1 cellular context compared by ENCODE assay signal in the genomic region with DNA sequence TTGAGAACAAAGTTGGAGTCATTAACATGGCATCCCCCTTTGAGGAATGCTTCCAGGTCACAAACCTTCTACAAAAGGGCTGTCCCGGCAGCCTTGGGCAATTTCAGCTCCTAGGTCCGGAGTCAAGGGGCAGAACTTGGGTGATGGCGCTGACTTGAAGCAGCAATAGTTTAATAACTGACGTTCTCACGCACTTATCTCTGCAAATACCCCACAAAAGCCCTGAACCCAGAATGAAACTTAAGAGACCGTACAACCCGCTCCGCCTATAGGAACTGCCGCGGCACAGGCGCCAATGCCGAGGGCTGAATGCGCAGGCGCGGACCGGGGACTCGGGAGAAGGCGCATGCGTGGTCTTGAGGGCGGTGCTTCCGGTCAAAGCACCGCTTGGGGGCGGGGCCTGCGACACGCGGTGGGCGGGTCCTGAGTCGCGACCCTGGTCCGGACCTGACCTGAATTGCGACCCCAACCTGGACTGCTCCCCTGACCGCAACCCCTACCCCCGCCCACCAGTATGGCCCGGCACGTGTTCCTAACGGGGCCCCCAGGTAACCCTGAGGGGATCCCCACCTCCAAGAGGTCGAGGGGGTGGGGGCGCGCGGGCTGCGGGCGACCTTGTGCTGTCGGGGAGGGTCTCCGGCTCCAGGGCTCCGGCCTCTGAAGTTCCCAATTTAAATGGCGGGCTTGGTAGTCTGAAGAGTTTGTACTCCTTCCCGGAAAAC.
TF ChIP-seq lines count a peak whose summit lies in the region.

A gene with protein sequence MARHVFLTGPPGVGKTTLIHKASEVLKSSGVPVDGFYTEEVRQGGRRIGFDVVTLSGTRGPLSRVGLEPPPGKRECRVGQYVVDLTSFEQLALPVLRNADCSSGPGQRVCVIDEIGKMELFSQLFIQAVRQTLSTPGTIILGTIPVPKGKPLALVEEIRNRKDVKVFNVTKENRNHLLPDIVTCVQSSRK (plus strand): TSS at position 415 of the 722 bp plus-strand sequence. CDS start 100 bp downstream, at position 515.

TF ChIP-seq in HepG2, 621 proteins besides CTCF, POLR2A, EP300 and RAD21 (continued from another document and continues in another):
- TF ChIP-seq, protein P1, sequence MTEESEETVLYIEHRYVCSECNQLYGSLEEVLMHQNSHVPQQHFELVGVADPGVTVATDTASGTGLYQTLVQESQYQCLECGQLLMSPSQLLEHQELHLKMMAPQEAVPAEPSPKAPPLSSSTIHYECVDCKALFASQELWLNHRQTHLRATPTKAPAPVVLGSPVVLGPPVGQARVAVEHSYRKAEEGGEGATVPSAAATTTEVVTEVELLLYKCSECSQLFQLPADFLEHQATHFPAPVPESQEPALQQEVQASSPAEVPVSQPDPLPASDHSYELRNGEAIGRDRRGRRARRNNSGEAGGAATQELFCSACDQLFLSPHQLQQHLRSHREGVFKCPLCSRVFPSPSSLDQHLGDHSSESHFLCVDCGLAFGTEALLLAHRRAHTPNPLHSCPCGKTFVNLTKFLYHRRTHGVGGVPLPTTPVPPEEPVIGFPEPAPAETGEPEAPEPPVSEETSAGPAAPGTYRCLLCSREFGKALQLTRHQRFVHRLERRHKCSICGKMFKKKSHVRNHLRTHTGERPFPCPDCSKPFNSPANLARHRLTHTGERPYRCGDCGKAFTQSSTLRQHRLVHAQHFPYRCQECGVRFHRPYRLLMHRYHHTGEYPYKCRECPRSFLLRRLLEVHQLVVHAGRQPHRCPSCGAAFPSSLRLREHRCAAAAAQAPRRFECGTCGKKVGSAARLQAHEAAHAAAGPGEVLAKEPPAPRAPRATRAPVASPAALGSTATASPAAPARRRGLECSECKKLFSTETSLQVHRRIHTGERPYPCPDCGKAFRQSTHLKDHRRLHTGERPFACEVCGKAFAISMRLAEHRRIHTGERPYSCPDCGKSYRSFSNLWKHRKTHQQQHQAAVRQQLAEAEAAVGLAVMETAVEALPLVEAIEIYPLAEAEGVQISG (CRISPR knock-in tag; IDR thresholded peaks at IDR 0.05) = peak; percentile 27
- no peak for TF ChIP-seq KDM5B (CRISPR knock-in tag; IDR thresholded peaks at IDR 0.05; ENCODE audit: borderline replicate concordance)
- TF ChIP-seq SP5 (CRISPR knock-in tag; IDR thresholded peaks at IDR 0.05; ENCODE audit: borderline replicate concordance, low read depth) = peak; percentile 28; the same call in 1 of the 2 replicates
- TF ChIP-seq TBL1XR1 (IDR thresholded peaks at IDR 0.05; ENCODE audit: borderline replicate concordance, low read length, partially characterized antibody) = no peak
- TF ChIP-seq SP1 (IDR thresholded peaks at IDR 0.05) = no peak
- peak; percentile 81 for TF ChIP-seq SP1 (CRISPR knock-in tag; IDR thresholded peaks at IDR 0.05)
- TF ChIP-seq THAP11 (CRISPR knock-in tag; IDR thresholded peaks at IDR 0.05) = peak; percentile 60
- TF ChIP-seq SRY (CRISPR knock-in tag; IDR thresholded peaks at IDR 0.05) = 0 out of 2 replicates have a peak, but pooled peaks have one; percentile 20
- TF ChIP-seq SPEN (CRISPR knock-in tag; IDR thresholded peaks at IDR 0.05; ENCODE audit: low read depth) = peak; percentile 29; the same call in 1 of the 2 replicates
- TF ChIP-seq ZBTB7A (CRISPR knock-in tag; IDR thresholded peaks at IDR 0.05) = peak; percentile 73
- TF ChIP-seq, protein P2, sequence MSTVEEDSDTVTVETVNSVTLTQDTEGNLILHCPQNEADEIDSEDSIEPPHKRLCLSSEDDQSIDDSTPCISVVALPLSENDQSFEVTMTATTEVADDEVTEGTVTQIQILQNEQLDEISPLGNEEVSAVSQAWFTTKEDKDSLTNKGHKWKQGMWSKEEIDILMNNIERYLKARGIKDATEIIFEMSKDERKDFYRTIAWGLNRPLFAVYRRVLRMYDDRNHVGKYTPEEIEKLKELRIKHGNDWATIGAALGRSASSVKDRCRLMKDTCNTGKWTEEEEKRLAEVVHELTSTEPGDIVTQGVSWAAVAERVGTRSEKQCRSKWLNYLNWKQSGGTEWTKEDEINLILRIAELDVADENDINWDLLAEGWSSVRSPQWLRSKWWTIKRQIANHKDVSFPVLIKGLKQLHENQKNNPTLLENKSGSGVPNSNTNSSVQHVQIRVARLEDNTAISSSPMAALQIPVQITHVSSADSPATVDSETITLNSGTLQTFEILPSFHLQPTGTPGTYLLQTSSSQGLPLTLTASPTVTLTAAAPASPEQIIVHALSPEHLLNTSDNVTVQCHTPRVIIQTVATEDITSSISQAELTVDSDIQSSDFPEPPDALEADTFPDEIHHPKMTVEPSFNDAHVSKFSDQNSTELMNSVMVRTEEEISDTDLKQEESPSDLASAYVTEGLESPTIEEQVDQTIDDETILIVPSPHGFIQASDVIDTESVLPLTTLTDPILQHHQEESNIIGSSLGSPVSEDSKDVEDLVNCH (CRISPR knock-in tag; IDR thresholded peaks at IDR 0.05) = no peak
- no peak for TF ChIP-seq PAX8 (CRISPR knock-in tag; IDR thresholded peaks at IDR 0.05; ENCODE audit: borderline replicate concordance)
- TF ChIP-seq ZNF790 (CRISPR knock-in tag; IDR thresholded peaks at IDR 0.05; ENCODE audit: borderline replicate concordance) = 0 out of 2 replicates have a peak, but pooled peaks have one; percentile 52
- TF ChIP-seq, protein P3, sequence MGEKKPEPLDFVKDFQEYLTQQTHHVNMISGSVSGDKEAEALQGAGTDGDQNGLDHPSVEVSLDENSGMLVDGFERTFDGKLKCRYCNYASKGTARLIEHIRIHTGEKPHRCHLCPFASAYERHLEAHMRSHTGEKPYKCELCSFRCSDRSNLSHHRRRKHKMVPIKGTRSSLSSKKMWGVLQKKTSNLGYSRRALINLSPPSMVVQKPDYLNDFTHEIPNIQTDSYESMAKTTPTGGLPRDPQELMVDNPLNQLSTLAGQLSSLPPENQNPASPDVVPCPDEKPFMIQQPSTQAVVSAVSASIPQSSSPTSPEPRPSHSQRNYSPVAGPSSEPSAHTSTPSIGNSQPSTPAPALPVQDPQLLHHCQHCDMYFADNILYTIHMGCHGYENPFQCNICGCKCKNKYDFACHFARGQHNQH (CRISPR knock-in tag; IDR thresholded peaks at IDR 0.05) = 0 out of 2 replicates have a peak, but pooled peaks have one; percentile 16
- no peak for TF ChIP-seq SIN3A (IDR thresholded peaks at IDR 0.05; ENCODE audit: borderline replicate concordance, low read depth, low read length)
- TF ChIP-seq, protein P4, sequence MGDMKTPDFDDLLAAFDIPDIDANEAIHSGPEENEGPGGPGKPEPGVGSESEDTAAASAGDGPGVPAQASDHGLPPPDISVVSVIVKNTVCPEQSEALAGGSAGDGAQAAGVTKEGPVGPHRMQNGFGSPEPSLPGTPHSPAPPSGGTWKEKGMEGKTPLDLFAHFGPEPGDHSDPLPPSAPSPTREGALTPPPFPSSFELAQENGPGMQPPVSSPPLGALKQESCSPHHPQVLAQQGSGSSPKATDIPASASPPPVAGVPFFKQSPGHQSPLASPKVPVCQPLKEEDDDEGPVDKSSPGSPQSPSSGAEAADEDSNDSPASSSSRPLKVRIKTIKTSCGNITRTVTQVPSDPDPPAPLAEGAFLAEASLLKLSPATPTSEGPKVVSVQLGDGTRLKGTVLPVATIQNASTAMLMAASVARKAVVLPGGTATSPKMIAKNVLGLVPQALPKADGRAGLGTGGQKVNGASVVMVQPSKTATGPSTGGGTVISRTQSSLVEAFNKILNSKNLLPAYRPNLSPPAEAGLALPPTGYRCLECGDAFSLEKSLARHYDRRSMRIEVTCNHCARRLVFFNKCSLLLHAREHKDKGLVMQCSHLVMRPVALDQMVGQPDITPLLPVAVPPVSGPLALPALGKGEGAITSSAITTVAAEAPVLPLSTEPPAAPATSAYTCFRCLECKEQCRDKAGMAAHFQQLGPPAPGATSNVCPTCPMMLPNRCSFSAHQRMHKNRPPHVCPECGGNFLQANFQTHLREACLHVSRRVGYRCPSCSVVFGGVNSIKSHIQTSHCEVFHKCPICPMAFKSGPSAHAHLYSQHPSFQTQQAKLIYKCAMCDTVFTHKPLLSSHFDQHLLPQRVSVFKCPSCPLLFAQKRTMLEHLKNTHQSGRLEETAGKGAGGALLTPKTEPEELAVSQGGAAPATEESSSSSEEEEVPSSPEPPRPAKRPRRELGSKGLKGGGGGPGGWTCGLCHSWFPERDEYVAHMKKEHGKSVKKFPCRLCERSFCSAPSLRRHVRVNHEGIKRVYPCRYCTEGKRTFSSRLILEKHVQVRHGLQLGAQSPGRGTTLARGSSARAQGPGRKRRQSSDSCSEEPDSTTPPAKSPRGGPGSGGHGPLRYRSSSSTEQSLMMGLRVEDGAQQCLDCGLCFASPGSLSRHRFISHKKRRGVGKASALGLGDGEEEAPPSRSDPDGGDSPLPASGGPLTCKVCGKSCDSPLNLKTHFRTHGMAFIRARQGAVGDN (CRISPR knock-in tag; IDR thresholded peaks at IDR 0.05) = peak; percentile 75
- TF ChIP-seq ATF7-NPFF (CRISPR knock-in tag; IDR thresholded peaks at IDR 0.05; ENCODE audit: low read depth) = no peak
- no peak for TF ChIP-seq CENPT (CRISPR knock-in tag; IDR thresholded peaks at IDR 0.05; ENCODE audit: low read depth)
- 0 out of 2 replicates have a peak, but pooled peaks have one; percentile 16 for TF ChIP-seq CREB1 (IDR thresholded peaks at IDR 0.05)
- TF ChIP-seq CREB1 (CRISPR knock-in tag; IDR thresholded peaks at IDR 0.05) = no peak
- no peak for TF ChIP-seq ZNF468 (CRISPR knock-in tag; IDR thresholded peaks at IDR 0.05)
- 0 out of 2 replicates have a peak, but pooled peaks have one; percentile 12 for TF ChIP-seq ZNF839 (CRISPR knock-in tag; IDR thresholded peaks at IDR 0.05; ENCODE audit: borderline replicate concordance)
- 0 out of 2 replicates have a peak, but pooled peaks have one; percentile 47 for TF ChIP-seq BRD4 (CRISPR knock-in tag; IDR thresholded peaks at IDR 0.05)
- TF ChIP-seq, protein P5, sequence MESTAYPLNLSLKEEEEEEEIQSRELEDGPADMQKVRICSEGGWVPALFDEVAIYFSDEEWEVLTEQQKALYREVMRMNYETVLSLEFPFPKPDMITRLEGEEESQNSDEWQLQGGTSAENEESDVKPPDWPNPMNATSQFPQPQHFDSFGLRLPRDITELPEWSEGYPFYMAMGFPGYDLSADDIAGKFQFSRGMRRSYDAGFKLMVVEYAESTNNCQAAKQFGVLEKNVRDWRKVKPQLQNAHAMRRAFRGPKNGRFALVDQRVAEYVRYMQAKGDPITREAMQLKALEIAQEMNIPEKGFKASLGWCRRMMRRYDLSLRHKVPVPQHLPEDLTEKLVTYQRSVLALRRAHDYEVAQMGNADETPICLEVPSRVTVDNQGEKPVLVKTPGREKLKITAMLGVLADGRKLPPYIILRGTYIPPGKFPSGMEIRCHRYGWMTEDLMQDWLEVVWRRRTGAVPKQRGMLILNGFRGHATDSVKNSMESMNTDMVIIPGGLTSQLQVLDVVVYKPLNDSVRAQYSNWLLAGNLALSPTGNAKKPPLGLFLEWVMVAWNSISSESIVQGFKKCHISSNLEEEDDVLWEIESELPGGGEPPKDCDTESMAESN (CRISPR knock-in tag; conservative IDR thresholded peaks at IDR 0.05) = 0 out of 2 replicates have a peak, but pooled peaks have one; percentile 34
- peak; percentile 92; the same call in 1 of the 2 replicates for TF ChIP-seq ZNF33A (CRISPR knock-in tag; IDR thresholded peaks at IDR 0.05; ENCODE audit: borderline replicate concordance)
- TF ChIP-seq TARDBP (CRISPR knock-in tag; IDR thresholded peaks at IDR 0.05) = no peak
- TF ChIP-seq POLR2G (IDR thresholded peaks at IDR 0.05; ENCODE audit: low read depth, low read length) = peak; percentile 85
- TF ChIP-seq ZBTB8A (CRISPR knock-in tag; IDR thresholded peaks at IDR 0.05; ENCODE audit: borderline replicate concordance, low read depth) = no peak
- peak; percentile 77 for TF ChIP-seq ZNF644 (CRISPR knock-in tag; IDR thresholded peaks at IDR 0.05; ENCODE audit: low read depth)
- TF ChIP-seq YY1 (IDR thresholded peaks at IDR 0.05; ENCODE audit: insufficient read depth, insufficient replicate concordance, low read depth, low read length) = peak; percentile 59
- TF ChIP-seq, protein P6, sequence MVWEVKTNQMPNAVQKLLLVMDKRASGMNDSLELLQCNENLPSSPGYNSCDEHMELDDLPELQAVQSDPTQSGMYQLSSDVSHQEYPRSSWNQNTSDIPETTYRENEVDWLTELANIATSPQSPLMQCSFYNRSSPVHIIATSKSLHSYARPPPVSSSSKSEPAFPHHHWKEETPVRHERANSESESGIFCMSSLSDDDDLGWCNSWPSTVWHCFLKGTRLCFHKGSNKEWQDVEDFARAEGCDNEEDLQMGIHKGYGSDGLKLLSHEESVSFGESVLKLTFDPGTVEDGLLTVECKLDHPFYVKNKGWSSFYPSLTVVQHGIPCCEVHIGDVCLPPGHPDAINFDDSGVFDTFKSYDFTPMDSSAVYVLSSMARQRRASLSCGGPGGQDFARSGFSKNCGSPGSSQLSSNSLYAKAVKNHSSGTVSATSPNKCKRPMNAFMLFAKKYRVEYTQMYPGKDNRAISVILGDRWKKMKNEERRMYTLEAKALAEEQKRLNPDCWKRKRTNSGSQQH (CRISPR knock-in tag; IDR thresholded peaks at IDR 0.05; ENCODE audit: low read depth) = 0 out of 2 replicates have a peak, but pooled peaks have one; percentile 22
- TF ChIP-seq PHF5A (CRISPR knock-in tag; IDR thresholded peaks at IDR 0.05; ENCODE audit: low read depth, unreplicated experiment) = no peak
- TF ChIP-seq ZNF780A (CRISPR knock-in tag; IDR thresholded peaks at IDR 0.05) = no peak
- peak; percentile 39; the same call in 1 of the 2 replicates for TF ChIP-seq HDAC1 (CRISPR knock-in tag; IDR thresholded peaks at IDR 0.05)
- TF ChIP-seq, protein P7, sequence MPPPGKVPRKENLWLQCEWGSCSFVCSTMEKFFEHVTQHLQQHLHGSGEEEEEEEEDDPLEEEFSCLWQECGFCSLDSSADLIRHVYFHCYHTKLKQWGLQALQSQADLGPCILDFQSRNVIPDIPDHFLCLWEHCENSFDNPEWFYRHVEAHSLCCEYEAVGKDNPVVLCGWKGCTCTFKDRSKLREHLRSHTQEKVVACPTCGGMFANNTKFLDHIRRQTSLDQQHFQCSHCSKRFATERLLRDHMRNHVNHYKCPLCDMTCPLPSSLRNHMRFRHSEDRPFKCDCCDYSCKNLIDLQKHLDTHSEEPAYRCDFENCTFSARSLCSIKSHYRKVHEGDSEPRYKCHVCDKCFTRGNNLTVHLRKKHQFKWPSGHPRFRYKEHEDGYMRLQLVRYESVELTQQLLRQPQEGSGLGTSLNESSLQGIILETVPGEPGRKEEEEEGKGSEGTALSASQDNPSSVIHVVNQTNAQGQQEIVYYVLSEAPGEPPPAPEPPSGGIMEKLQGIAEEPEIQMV (CRISPR knock-in tag; IDR thresholded peaks at IDR 0.05; ENCODE audit: low read depth) = 0 out of 2 replicates have a peak, but pooled peaks have one; percentile 34
- 0 out of 2 replicates have a peak, but pooled peaks have one; percentile 33 for TF ChIP-seq MTF2 (CRISPR knock-in tag; IDR thresholded peaks at IDR 0.05; ENCODE audit: borderline replicate concordance)
- TF ChIP-seq ZNF260 (CRISPR knock-in tag; IDR thresholded peaks at IDR 0.05; ENCODE audit: borderline replicate concordance, low read depth) = no peak
- TF ChIP-seq TAF1 (CRISPR knock-in tag; IDR thresholded peaks at IDR 0.05) = peak; percentile 69
- peak; percentile 49; the same call in 1 of the 2 replicates for TF ChIP-seq KLF9 (CRISPR knock-in tag; IDR thresholded peaks at IDR 0.05; ENCODE audit: low read depth)
- TF ChIP-seq AHR (CRISPR knock-in tag; IDR thresholded peaks at IDR 0.05) = 0 out of 2 replicates have a peak, but pooled peaks have one; percentile 53
- TF ChIP-seq ZNF547 (CRISPR knock-in tag; IDR thresholded peaks at IDR 0.05) = peak; percentile 51; the same call in 1 of the 2 replicates
- TF ChIP-seq KDM2A (CRISPR knock-in tag; IDR thresholded peaks at IDR 0.05; ENCODE audit: borderline replicate concordance, low read depth) = peak; percentile 50; the same call in 1 of the 2 replicates
- peak; percentile 54; the same call in 1 of the 2 replicates for TF ChIP-seq SMAD3 (CRISPR knock-in tag; IDR thresholded peaks at IDR 0.05)
- TF ChIP-seq ELF1 (CRISPR knock-in tag; IDR thresholded peaks at IDR 0.05) = peak; percentile 81
- no peak for TF ChIP-seq HNRNPUL1 (IDR thresholded peaks at IDR 0.05; ENCODE audit: low read depth, low read length)
- TF ChIP-seq ZNF563 (CRISPR knock-in tag; IDR thresholded peaks at IDR 0.05) = peak; percentile 30; the same call in 1 of the 2 replicates
- peak; percentile 18; the same call in 1 of the 2 replicates for TF ChIP-seq ZNF792 (CRISPR knock-in tag; IDR thresholded peaks at IDR 0.05)
